Comparison of ENCODE assay signal across 12 cellular contexts in the genomic region with DNA sequence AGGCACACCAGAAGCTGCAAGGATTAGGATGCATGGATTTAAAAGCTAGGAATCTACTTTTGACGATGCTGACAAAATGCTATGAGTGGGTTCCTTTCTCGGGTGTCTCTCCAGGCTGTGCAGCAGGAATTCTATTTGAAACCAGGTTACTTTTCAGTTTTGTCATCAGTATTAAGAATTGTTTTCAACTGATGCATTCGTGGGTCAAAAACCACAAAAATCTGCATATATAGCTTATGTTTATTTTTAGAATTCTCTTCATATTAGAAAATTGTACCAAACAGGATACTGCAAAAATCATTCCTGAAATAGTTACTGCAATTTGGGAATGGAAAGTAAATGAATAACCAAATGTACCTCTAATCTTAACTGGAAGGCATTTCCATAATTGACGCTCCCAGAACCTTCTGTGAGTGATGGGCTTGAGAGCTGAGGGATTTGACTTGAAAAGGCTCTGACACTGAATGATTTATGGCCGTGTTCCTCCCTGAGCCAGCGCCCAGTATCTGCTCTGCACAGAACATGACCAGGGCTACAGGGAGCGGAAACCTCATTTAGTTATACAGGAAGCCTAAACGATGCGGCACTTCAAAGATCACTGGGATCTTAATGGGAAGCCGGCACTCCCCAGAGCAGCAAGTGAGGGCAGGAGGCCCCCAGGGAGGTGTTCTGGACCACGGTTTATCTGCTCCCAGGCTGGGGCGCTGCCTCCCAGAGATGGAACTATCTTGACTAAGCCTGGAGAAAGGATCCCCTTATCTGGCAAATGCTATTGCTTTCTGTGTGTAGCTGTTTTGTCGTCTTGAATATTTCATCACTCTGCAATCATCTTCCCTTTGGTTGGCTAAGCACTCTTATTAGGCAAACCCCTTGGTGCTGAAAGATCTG.
DNase-seq lines count a peak whose midpoint lies in the region; ATAC-seq and TF ChIP-seq lines count a peak whose summit lies in the region.
"Had no signal": no experiment of that assay in that cellular context is flagged by ENCODE, and none has a peak within 500 bp of the region (broad histone marks: within the 10 kb centered on the region; RNA-seq: fewer than 3 reads in every experiment).

No MANE protein-coding gene starts in this region.

- H3K36me3 ChIP-seq in RWPE2 (ENCODE audit: low read depth), result no peaks in the 10 kb centered on the region
- H3K36me3 ChIP-seq in osteoblast (ENCODE audit: insufficient read depth, low read length), result no peaks in the 10 kb centered on the region
- H3K36me3 ChIP-seq in naive thymus-derived CD4-positive, alpha-beta T cell (ENCODE audit: control insufficient read depth in 2 of 3, insufficient read depth in 3 of 3, low read length in 3 of 3), result no peaks in the 10 kb centered on the region

- no peaks in the 10 kb centered on the region for H3K79me2 ChIP-seq in osteoblast (ENCODE audit: insufficient read depth, low read length)

- DNase-seq in GDM1 (lab: John Stamatoyannopoulos, UW) (peak; percentile 59), RWPE2 (ENCODE audit: low spot score) (no peak), fibroblast of mammary gland (ENCODE audit: low read depth) (peak; percentile 50), osteoblast (ENCODE audit: insufficient read length, low spot score, missing footprints) (no peak), mucosa of gallbladder (ENCODE audit: low spot score) (no peak)
- no peak for DNase-seq in naive thymus-derived CD4-positive, alpha-beta T cell
- DNase-seq: activated CD4-positive, CD25-positive, alpha-beta regulatory T cell treated with anti-CD3 and anti-CD28 coated beads, Interleukin-2, amount 50 U/mL, for 72 hours; naive thymus-derived CD8-positive, alpha-beta T cell; NK-92 treated with Interleukin-12 subunit alpha and Interleukin-12 subunit beta, amount 100 ng/mL, for 24 hours had no signal

- POLR2A ChIA-PET in naive thymus-derived CD4-positive, alpha-beta T cell (lab: Charles Lee), result no interaction called here

- H3K4me3 Mint-ChIP-seq in naive thymus-derived CD4-positive, alpha-beta T cell, result no peak overlapping the region
- H3K4me3 Mint-ChIP-seq: activated naive CD8-positive, alpha-beta T cell; naive thymus-derived CD8-positive, alpha-beta T cell had no signal

- H3K27me3 ChIP-seq in RWPE2 (ENCODE audit: insufficient read depth, poor library complexity, severe bottlenecking) (no peaks in the 10 kb centered on the region), osteoblast (ENCODE audit: insufficient read depth, low read length) (no peaks in the 10 kb centered on the region)
- no peaks in the 10 kb centered on the region for H3K27me3 ChIP-seq in naive thymus-derived CD4-positive, alpha-beta T cell (ENCODE audit: control insufficient read depth in 2 of 2, insufficient read depth in 2 of 2, low read length in 2 of 2)

- H3K4me1 ChIP-seq in RWPE2 (ENCODE audit: insufficient read depth, poor library complexity, severe bottlenecking) (no peaks in the 10 kb centered on the region), osteoblast (ENCODE audit: insufficient read depth, low read length) (no peaks in the 10 kb centered on the region)
- no peaks in the 10 kb centered on the region for H3K4me1 ChIP-seq in naive thymus-derived CD4-positive, alpha-beta T cell (ENCODE audit: control insufficient read depth in 2 of 2, insufficient read depth in 2 of 2, low read length in 2 of 2)

- no peaks in the 10 kb centered on the region for H3K9me3 ChIP-seq in RWPE2 (ENCODE audit: severe bottlenecking)
- peaks cover under 1% of the 10 kb centered on the region for H3K9me3 ChIP-seq in osteoblast (ENCODE audit: low read depth, low read length)
- no peaks in the 10 kb centered on the region for H3K9me3 ChIP-seq in naive thymus-derived CD4-positive, alpha-beta T cell (ENCODE audit: control insufficient read depth in 2 of 3, low read length in 3 of 3)

- peak overlapping the region; percentile 38 for H2AFZ ChIP-seq in osteoblast (ENCODE audit: low read length)

- ATAC-seq in RWPE2 (ENCODE audit: low read depth) (peak; percentile 41; the same call in 1 of the 3 replicates), HG03521 (IDR thresholded peaks at IDR 0.05; ENCODE audit: unreplicated experiment) (no peak), GM21528 (IDR thresholded peaks at IDR 0.05; ENCODE audit: low FRiP score, unreplicated experiment) (no peak)
- no peak for ATAC-seq in naive thymus-derived CD4-positive, alpha-beta T cell
- ATAC-seq: naive thymus-derived CD8-positive, alpha-beta T cell had no signal

- no peaks in the 10 kb centered on the region for H4K20me1 ChIP-seq in osteoblast (ENCODE audit: insufficient read depth, low read length)

- peaks cover 0 to 2% (median 0%) of the 10 kb centered on the region in 11 donors for H3K9me3 Mint-ChIP-seq in naive thymus-derived CD4-positive, alpha-beta T cell
- H3K9me3 Mint-ChIP-seq: naive thymus-derived CD8-positive, alpha-beta T cell had no signal

- intact Hi-C loops in naive thymus-derived CD4-positive, alpha-beta T cell (cut with micrococcal nuclease), result no loop called here

- H3K27ac ChIP-seq in RWPE2 (ENCODE audit: poor library complexity, severe bottlenecking), result no peak overlapping the region
- H3K27ac ChIP-seq in osteoblast (ENCODE audit: low read depth, low read length), result no peak overlapping the region
- no peak overlapping the region for H3K27ac ChIP-seq in naive thymus-derived CD4-positive, alpha-beta T cell (ENCODE audit: low read depth, low read length)

- H3K4me3 ChIP-seq in RWPE2 (ENCODE audit: severe bottlenecking), result no peak overlapping the region
- no peak overlapping the region for H3K4me3 ChIP-seq in fibroblast of mammary gland (ENCODE audit: control insufficient read depth, low read depth, low read length)
- no peak overlapping the region for H3K4me3 ChIP-seq in osteoblast (ENCODE audit: insufficient read depth, low read length)
- H3K4me3 ChIP-seq in naive thymus-derived CD4-positive, alpha-beta T cell (ENCODE audit: low read length), result no peak overlapping the region

- no peaks in the 10 kb centered on the region for H3K36me3 Mint-ChIP-seq in naive thymus-derived CD4-positive, alpha-beta T cell
- H3K36me3 Mint-ChIP-seq: activated naive CD8-positive, alpha-beta T cell; naive thymus-derived CD8-positive, alpha-beta T cell had no signal

- H3K4me2 ChIP-seq in osteoblast (ENCODE audit: insufficient read depth, low read length), result no peak overlapping the region

- no peak for TF ChIP-seq CTCF in RWPE2 (IDR thresholded peaks at IDR 0.05; ENCODE audit: poor library complexity, severe bottlenecking)
- no peak for TF ChIP-seq CTCF in fibroblast of mammary gland (conservative IDR thresholded peaks at IDR 0.05; ENCODE audit: control insufficient read depth, insufficient read depth, low read depth, low read length)
- TF ChIP-seq CTCF in osteoblast (IDR thresholded peaks at IDR 0.05; ENCODE audit: extremely low read depth, low read depth, low read length), result no peak

- H3K27me3 Mint-ChIP-seq in naive thymus-derived CD4-positive, alpha-beta T cell, result peaks cover 12 to 33% (median 28%) of the 10 kb centered on the region in 5 donors

- H3K27ac Mint-ChIP-seq in naive thymus-derived CD4-positive, alpha-beta T cell, result no peak overlapping the region
- H3K27ac Mint-ChIP-seq: activated naive CD8-positive, alpha-beta T cell; naive thymus-derived CD8-positive, alpha-beta T cell had no signal

- H3K4me1 Mint-ChIP-seq in naive thymus-derived CD4-positive, alpha-beta T cell, result peaks cover 0 to 6% (median 0%) of the 10 kb centered on the region in 7 donors

- CTCF ChIA-PET in naive thymus-derived CD4-positive, alpha-beta T cell (lab: Charles Lee), result no interaction called here

Comparison
In these comparisons a context has a peak if more than half of its experiments do, and no peak if none do; other contexts are left out.
1. DNase-seq: peak in GDM1 (single experiment) and fibroblast of mammary gland (single experiment); none in RWPE2 (single experiment), osteoblast (single experiment), mucosa of gallbladder (single experiment) and naive thymus-derived CD4-positive, alpha-beta T cell (0 of 9).